Comparison of ENCODE assay signal across 1 cellular context in the genomic region with DNA sequence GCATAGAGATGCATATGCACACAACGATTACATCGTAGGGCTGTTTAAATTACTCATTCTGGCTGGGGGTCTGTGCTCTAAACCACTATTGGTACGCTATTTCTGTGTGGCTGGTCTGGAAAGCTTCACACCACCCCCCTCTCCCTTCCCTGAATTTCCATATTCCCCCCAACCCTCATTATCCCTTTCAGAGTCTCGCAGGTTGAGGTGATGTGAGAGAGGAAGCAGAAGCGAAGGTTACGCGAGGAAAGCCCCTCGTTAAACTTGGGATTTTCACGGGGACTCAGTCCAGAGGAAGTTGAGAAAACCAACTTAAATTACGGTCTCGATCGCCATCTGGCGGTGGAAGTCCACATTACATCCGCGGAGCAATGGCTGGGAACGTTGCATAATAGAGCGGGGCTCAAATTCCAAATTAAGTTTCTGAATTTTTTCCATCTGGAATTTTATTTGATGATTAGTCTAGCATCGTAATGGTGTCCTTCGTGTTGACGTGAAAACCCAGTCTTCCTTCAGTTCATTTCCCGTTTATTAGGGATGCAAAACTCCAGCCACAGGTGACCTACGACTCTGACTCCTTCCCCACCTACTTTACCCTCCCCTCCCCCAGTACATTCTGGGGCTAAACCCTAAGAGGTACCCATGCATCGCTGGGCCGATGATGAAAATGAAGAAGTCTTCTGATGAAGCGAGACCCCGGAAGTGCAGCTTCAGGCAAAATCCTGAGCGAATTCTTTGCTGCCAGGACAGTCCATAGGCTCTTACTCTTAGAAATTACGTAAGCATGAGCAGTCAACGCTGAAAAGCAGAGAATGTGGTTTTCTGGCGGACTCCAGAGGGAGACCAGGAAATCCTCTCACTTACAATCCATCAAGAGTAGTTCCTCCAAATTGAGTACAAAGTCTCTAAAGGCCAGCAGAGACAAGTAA.
TF ChIP-seq lines count a peak whose summit lies in the region.

No MANE protein-coding gene starts in this region.

TF ChIP-seq in HEK293, 187 proteins besides CTCF, POLR2A, EP300 and RAD21 (continued from another document):
- TF ChIP-seq, protein P1, sequence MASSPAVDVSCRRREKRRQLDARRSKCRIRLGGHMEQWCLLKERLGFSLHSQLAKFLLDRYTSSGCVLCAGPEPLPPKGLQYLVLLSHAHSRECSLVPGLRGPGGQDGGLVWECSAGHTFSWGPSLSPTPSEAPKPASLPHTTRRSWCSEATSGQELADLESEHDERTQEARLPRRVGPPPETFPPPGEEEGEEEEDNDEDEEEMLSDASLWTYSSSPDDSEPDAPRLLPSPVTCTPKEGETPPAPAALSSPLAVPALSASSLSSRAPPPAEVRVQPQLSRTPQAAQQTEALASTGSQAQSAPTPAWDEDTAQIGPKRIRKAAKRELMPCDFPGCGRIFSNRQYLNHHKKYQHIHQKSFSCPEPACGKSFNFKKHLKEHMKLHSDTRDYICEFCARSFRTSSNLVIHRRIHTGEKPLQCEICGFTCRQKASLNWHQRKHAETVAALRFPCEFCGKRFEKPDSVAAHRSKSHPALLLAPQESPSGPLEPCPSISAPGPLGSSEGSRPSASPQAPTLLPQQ (tag by site-specific recombination; IDR thresholded peaks at IDR 0.05) = 0 out of 2 replicates have a peak, but pooled peaks have one; percentile 16
- TF ChIP-seq ZNF514 (tag by site-specific recombination; IDR thresholded peaks at IDR 0.05) (no peak), SP7 (tag by site-specific recombination; IDR thresholded peaks at IDR 0.05) (peak; percentile 41; the same call in 1 of the 2 replicates), KLF10 (tag by site-specific recombination; IDR thresholded peaks at IDR 0.05) (no peak), ZNF394 (tag by site-specific recombination; IDR thresholded peaks at IDR 0.05; ENCODE audit: borderline replicate concordance) (no peak), ZNF621 (tag by site-specific recombination; IDR thresholded peaks at IDR 0.05) (no peak), GLIS1 (tag by site-specific recombination; IDR thresholded peaks at IDR 0.05) (no peak), ZNF571 (tag by site-specific recombination; IDR thresholded peaks at IDR 0.05) (no peak), ZBTB7A (tag by site-specific recombination; IDR thresholded peaks at IDR 0.05; ENCODE audit: low read depth) (no peak)
- TF ChIP-seq, protein P2, sequence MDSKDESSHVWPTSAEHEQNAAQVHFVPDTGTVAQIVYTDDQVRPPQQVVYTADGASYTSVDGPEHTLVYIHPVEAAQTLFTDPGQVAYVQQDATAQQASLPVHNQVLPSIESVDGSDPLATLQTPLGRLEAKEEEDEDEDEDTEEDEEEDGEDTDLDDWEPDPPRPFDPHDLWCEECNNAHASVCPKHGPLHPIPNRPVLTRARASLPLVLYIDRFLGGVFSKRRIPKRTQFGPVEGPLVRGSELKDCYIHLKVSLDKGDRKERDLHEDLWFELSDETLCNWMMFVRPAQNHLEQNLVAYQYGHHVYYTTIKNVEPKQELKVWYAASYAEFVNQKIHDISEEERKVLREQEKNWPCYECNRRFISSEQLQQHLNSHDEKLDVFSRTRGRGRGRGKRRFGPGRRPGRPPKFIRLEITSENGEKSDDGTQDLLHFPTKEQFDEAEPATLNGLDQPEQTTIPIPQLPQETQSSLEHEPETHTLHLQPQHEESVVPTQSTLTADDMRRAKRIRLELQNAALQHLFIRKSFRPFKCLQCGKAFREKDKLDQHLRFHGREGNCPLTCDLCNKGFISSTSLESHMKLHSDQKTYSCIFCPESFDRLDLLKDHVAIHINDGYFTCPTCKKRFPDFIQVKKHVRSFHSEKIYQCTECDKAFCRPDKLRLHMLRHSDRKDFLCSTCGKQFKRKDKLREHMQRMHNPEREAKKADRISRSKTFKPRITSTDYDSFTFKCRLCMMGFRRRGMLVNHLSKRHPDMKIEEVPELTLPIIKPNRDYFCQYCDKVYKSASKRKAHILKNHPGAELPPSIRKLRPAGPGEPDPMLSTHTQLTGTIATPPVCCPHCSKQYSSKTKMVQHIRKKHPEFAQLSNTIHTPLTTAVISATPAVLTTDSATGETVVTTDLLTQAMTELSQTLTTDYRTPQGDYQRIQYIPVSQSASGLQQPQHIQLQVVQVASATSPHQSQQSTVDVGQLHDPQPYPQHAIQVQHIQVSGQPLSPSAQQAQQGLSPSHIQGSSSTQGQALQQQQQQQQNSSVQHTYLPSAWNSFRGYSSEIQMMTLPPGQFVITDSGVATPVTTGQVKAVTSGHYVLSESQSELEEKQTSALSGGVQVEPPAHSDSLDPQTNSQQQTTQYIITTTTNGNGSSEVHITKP (tag by site-specific recombination; IDR thresholded peaks at IDR 0.05) = peak; percentile 82
